Comparison of ENCODE assay signal across 8 cellular contexts in the genomic region with DNA sequence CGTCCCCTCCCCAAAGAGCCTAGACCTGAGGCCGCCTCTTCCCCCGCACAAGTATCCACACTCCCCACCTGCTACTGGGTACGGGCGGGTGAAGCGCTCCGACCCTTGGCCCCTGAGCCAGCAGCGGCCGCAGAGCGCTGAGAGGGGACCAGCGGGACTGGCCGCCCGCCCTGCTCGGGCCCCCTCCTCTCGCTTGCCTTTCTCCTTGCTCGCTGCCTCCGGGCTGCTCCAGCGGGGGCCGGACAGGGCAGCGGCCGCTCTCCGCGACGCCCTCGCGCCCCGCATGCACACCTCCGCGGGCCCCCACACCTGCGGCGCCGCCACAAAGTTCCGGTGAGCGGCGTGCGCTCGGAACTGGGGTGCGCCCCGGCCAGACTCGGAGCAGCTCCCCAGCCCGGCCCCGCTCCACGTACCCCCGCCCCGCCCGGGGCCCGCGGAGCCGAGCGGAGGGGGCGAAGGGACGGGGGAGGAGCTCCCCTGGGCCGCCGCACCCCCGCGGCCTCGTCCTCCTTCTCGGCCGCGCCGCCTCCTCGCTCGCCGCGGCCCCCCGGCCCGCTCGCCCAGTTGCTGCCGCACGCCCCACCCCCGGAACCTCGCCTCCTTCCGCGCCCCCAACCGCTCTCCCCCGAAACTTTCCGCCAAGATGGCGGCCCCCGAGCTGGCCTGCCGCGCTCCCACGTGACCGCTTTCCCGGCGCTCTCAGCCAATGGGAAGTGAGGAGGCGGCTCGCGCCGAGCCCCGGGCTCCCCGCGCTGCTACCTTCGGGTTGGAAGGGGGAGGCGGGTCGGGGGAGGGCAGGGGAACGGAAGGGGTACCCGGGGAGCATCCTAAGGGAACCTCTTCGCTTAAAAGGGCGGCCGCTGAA.
DNase-seq lines count a peak whose midpoint lies in the region; ATAC-seq lines count a peak whose summit lies in the region.

No MANE protein-coding gene starts in this region.

- ATAC-seq in GM19025 (IDR thresholded peaks at IDR 0.05; ENCODE audit: low read depth, unreplicated experiment) = peak; percentile 57
- peak; percentile 62 for ATAC-seq in HG03196 (IDR thresholded peaks at IDR 0.05; ENCODE audit: unreplicated experiment)
- ATAC-seq in activated CD4-positive, CD25-positive, alpha-beta regulatory T cell treated with anti-CD3 and anti-CD28 coated beads, Interleukin-2, amount 50 U/mL, for 24 hours = peak; percentile 89

- DNase-seq in AG08396 (ENCODE audit: low spot score) (peak; percentile 95), NCI-H2227 treated with DMSO at 0.1 percent for 48 hours (lab: John Stamatoyannopoulos, UW) (peak; percentile 88), cerebellar cortex (ENCODE audit: low spot score) (peak; percentile 78), kidney glomerular epithelial cell (lab: John Stamatoyannopoulos, UW) (peak; percentile 78)
- peak; percentile 85 to 89 for DNase-seq in stimulated activated CD4-positive, alpha-beta T cell treated with anti-CD3 and anti-CD28 coated beads, Interleukin-15, amount 100 ng/mL, for 48 hours (ENCODE audit: low read depth in 2 of 2)

Comparison
In these comparisons a context has a peak if more than half of its experiments do, and no peak if none do; other contexts are left out.
1. Peak in every context shown above with its lines: DNase-seq and ATAC-seq.